1 cellular context compared by ENCODE assay signal in the genomic region with DNA sequence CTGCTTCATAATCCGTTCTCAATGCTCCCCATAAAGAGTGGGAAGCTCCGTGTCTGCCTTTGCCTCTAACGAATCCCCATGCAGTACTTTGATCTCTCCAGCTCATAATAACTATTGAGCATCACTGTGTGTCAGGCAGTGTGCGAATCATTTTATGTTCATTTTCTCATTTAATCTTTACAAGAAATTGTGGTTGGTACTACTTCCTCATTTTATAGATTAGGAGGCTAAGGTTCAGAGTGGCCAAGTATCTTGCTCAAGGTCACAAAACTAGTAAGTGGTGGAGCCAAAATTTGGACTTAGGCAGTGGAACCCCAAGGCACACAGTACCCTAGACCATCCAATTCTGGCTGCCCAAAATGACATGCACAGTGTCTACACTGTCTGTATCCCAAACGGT.
TF ChIP-seq lines count a peak whose summit lies in the region.

No MANE protein-coding gene starts in this region.

TF ChIP-seq in HepG2, 621 proteins besides CTCF, POLR2A, EP300 and RAD21 (continued from another document):
- TF ChIP-seq, protein P1, sequence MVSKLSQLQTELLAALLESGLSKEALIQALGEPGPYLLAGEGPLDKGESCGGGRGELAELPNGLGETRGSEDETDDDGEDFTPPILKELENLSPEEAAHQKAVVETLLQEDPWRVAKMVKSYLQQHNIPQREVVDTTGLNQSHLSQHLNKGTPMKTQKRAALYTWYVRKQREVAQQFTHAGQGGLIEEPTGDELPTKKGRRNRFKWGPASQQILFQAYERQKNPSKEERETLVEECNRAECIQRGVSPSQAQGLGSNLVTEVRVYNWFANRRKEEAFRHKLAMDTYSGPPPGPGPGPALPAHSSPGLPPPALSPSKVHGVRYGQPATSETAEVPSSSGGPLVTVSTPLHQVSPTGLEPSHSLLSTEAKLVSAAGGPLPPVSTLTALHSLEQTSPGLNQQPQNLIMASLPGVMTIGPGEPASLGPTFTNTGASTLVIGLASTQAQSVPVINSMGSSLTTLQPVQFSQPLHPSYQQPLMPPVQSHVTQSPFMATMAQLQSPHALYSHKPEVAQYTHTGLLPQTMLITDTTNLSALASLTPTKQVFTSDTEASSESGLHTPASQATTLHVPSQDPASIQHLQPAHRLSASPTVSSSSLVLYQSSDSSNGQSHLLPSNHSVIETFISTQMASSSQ (IDR thresholded peaks at IDR 0.05; ENCODE audit: low read depth): no peak
- TF ChIP-seq, protein P1 (CRISPR knock-in tag; IDR thresholded peaks at IDR 0.05; ENCODE audit: borderline replicate concordance): no peak
